Comparison of ENCODE assay signal across 14 cellular contexts in genomic region chr20:3680701-3681351, GRCh38. TPM values are rescaled to one million over a fixed set of nuclear protein-coding genes. Genes with fewer than 3 reads are reported as not detected.
DNase-seq lines count a peak whose midpoint lies in the region; ATAC-seq and TF ChIP-seq lines count a peak whose summit lies in the region.
"Had no signal": no experiment of that assay in that cellular context is flagged by ENCODE, and none has a peak within 500 bp of the region (broad histone marks: within the 10 kb centered on the region; RNA-seq: fewer than 3 reads in every experiment).

No MANE protein-coding gene starts in this region.

- H3K9me3 ChIP-seq in HCT116 (ENCODE audit: control insufficient read depth in 1 of 2, insufficient read depth in 1 of 2, low read depth in 1 of 2, low read length in 2 of 2) (no peaks in the 10 kb centered on the region), left lung (no peaks in the 10 kb centered on the region), stomach (no peaks in the 10 kb centered on the region)

- no peak overlapping the region for H3K9ac ChIP-seq in HCT116 (ENCODE audit: low read length)

- no peak overlapping the region for H2AFZ ChIP-seq in HCT116 (ENCODE audit: low read depth, low read length, poor library complexity, severe bottlenecking)

- H3K9me2 ChIP-seq in HCT116 (ENCODE audit: insufficient read depth) = no peaks in the 10 kb centered on the region

- H3K4me1 ChIP-seq in HCT116 (ENCODE audit: control insufficient read depth in 1 of 2, insufficient read depth in 2 of 2, low read length in 2 of 2) = peaks cover 2 to 13% of the 10 kb centered on the region in 2 experiments; a peak in 2 of 4 replicates
- peaks cover 2 to 20% of the 10 kb centered on the region in 2 donors for H3K4me1 ChIP-seq in left lung
- H3K4me1 ChIP-seq in stomach = peaks cover 29 to 61% (median 53%) of the 10 kb centered on the region in 4 donors

- H3K4me3 ChIP-seq in HCT116 (replicated peaks in 1 of 2; ENCODE audit: low read depth in 1 of 2, low read length in 2 of 2) (no peak overlapping the region), choroid plexus epithelial cell (ENCODE audit: low read depth, low read length) (peak overlapping the region; percentile 65), left lung (peak overlapping the region; percentile 27 to 34), stomach (peak overlapping the region; percentile 51 to 56 (median 55))

- TF ChIP-seq CTCF in HCT116 (IDR thresholded peaks at IDR 0.05 in 2 of 3, conservative IDR thresholded peaks at IDR 0.05 in 1 of 3; ENCODE audit: borderline replicate concordance in 1 of 3, insufficient read depth in 1 of 3, low read depth in 2 of 3, low read length in 2 of 3) (no peak), choroid plexus epithelial cell (conservative IDR thresholded peaks at IDR 0.05; ENCODE audit: low read depth, low read length) (no peak), left lung (IDR thresholded peaks at IDR 0.05) (no peak), stomach (IDR thresholded peaks at IDR 0.05) (no peak)

- WGBS in stomach, 5 donors = 50 to 64% (median 58%) methylated on average over 13 to 15 of the region's 15 CpGs

- no TSS peak for BruUV-seq in HCT116 (replicated peaks; lab: Mats Ljungman, UMichigan)

- H4K20me1 ChIP-seq in HCT116 (ENCODE audit: insufficient read depth) = no peaks in the 10 kb centered on the region

- RAD21 ChIA-PET in HCT116 (lab: Charles Lee; ENCODE audit: low non-redundant PET in 1 of 2, low total read pairs in 2 of 2, uncharacterized antibody in 2 of 2, unreplicated experiment in 2 of 2) = no interaction called here

- H3K36me3 ChIP-seq in HCT116 (ENCODE audit: control insufficient read depth in 1 of 2, insufficient read depth in 2 of 2, low read length in 2 of 2) (no peaks in the 10 kb centered on the region), left lung (no peaks in the 10 kb centered on the region), stomach (peaks cover 0 to 3% (median 0%) of the 10 kb centered on the region in 4 donors)

- H3K27me3 ChIP-seq in HCT116 (ENCODE audit: insufficient read depth, low read length) (peaks cover under 1% of the 10 kb centered on the region; the same call in 1 of the 2 replicates), left lung (peaks cover 23 to 68% of the 10 kb centered on the region in 2 donors), stomach (peaks cover 0 to 46% (median 28%) of the 10 kb centered on the region in 3 donors)

- ATAC-seq in HCT116 (no peak), left lung (no peak)
- no peak for ATAC-seq in activated naive CD4-positive, alpha-beta T cell treated with anti-CD3 and anti-CD28 coated beads, Interleukin-2, amount 50 U/mL, for 72 hours

- TF ChIP-seq POLR2A in HCT116 (IDR thresholded peaks at IDR 0.05; ENCODE audit: borderline replicate concordance, extremely low read depth, insufficient read depth, insufficient read length) = no peak
- no peak for TF ChIP-seq POLR2A in stomach (IDR thresholded peaks at IDR 0.05)

- peak overlapping the region; percentile 17; the same call in 1 of the 2 replicates for H3K4me2 ChIP-seq in HCT116 (ENCODE audit: low read length)

- no peak for TF ChIP-seq RAD21 in HCT116 (IDR thresholded peaks at IDR 0.05; ENCODE audit: low read depth)

- no peak overlapping the region for H3K27ac Mint-ChIP-seq in activated naive CD4-positive, alpha-beta T cell treated with anti-CD3 and anti-CD28 coated beads, Interleukin-2, amount 50 U/mL, for 72 hours
- H3K27ac Mint-ChIP-seq: activated CD4-positive, alpha-beta memory T cell treated with anti-CD3 and anti-CD28 coated beads for 36 hours; activated naive CD8-positive, alpha-beta T cell treated with anti-CD3 and anti-CD28 coated beads for 36 hours had no signal

- H3K36me3 Mint-ChIP-seq in activated naive CD4-positive, alpha-beta T cell treated with anti-CD3 and anti-CD28 coated beads, Interleukin-2, amount 50 U/mL, for 72 hours = no peaks in the 10 kb centered on the region
- H3K36me3 Mint-ChIP-seq: activated CD4-positive, alpha-beta memory T cell treated with anti-CD3 and anti-CD28 coated beads for 36 hours; activated naive CD8-positive, alpha-beta T cell treated with anti-CD3 and anti-CD28 coated beads for 36 hours had no signal

- intact Hi-C loops in HCT116 (cut with micrococcal nuclease) (no loop called here), left lung (cut with DNase I) (no loop called here), stomach (cut with DNase I; ENCODE audit: low total_unique reads) (no loop called here)

- DNase-seq in HCT116 (ENCODE audit: low read depth, low spot score) (no peak), choroid plexus epithelial cell (ENCODE audit: low read depth) (peak; percentile 21), left lung (no peak), stomach (no peak), mesenteric fat pad (ENCODE audit: low spot score) (no peak), kidney tubule cell (ENCODE audit: low spot score) (no peak), midbrain (lab: John Stamatoyannopoulos, UW) (no peak)
- no peak for DNase-seq in activated naive CD4-positive, alpha-beta T cell treated with anti-CD3 and anti-CD28 coated beads, Interleukin-2, amount 50 U/mL, for 72 hours (ENCODE audit: low spot score in 2 of 2)
- DNase-seq: activated CD4-positive, alpha-beta memory T cell treated with anti-CD3 and anti-CD28 coated beads for 36 hours; activated naive CD8-positive, alpha-beta T cell treated with anti-CD3 and anti-CD28 coated beads for 36 hours; NCI-H526 treated with DMSO at 0.1 percent for 48 hours; stimulated activated naive CD4-positive, alpha-beta T cell treated with Interleukin-2 at 50 U/mL for 16 hours had no signal

- no peak for TF ChIP-seq EP300 in stomach (IDR thresholded peaks at IDR 0.05)

- no peak overlapping the region for H3K27ac ChIP-seq in HCT116 (ENCODE audit: low read depth, low read length)
- peak overlapping the region in 1 of 2 donors; percentile 73 for H3K27ac ChIP-seq in left lung
- peak overlapping the region; percentile 54 to 87 (median 82) for H3K27ac ChIP-seq in stomach

- POLR2A ChIA-PET in HCT116 (lab: Charles Lee) = no interaction called here

- H3K79me2 ChIP-seq in HCT116 (ENCODE audit: insufficient read depth, low read length) = no peaks in the 10 kb centered on the region

- H3K9me3 Mint-ChIP-seq in activated naive CD4-positive, alpha-beta T cell treated with anti-CD3 and anti-CD28 coated beads, Interleukin-2, amount 50 U/mL, for 72 hours = no peaks in the 10 kb centered on the region
- H3K9me3 Mint-ChIP-seq: activated CD4-positive, alpha-beta memory T cell treated with anti-CD3 and anti-CD28 coated beads for 36 hours; activated naive CD8-positive, alpha-beta T cell treated with anti-CD3 and anti-CD28 coated beads for 36 hours had no signal

- CTCF ChIA-PET in HCT116 (lab: Charles Lee) = no interaction called here

TF ChIP-seq in HCT116, 20 proteins besides CTCF, POLR2A, EP300 and RAD21 (continues in another document):
- TF ChIP-seq SIN3A (IDR thresholded peaks at IDR 0.05; ENCODE audit: low read depth) (no peak), TCF7L2 (IDR thresholded peaks at IDR 0.05; ENCODE audit: borderline replicate concordance, extremely low read depth, insufficient read depth, insufficient read length) (no peak), POLR2AphosphoS5 (IDR thresholded peaks at IDR 0.05; ENCODE audit: low read depth, low read length) (no peak), CBX3 (IDR thresholded peaks at IDR 0.05; ENCODE audit: low read depth) (no peak), ELF1 (IDR thresholded peaks at IDR 0.05; ENCODE audit: borderline replicate concordance, low read depth) (no peak), ZFX (IDR thresholded peaks at IDR 0.05) (no peak), YY1 (IDR thresholded peaks at IDR 0.05; ENCODE audit: extremely low read depth, insufficient replicate concordance, low read depth, low read length) (no peak)
- TF ChIP-seq, protein P1, sequence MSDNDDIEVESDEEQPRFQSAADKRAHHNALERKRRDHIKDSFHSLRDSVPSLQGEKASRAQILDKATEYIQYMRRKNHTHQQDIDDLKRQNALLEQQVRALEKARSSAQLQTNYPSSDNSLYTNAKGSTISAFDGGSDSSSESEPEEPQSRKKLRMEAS (IDR thresholded peaks at IDR 0.05) = no peak

RNA-seq across cellular contexts. Expression of gene ADAM33, which starts 1.0 kb away (rescaled TPM):
- not detected for total RNA-seq in HCT116 (2021; ENCODE audit: unreplicated experiment)
- not detected in 2 replicates for polyA plus RNA-seq in HCT116 (2012)
- 10 to 100 TPM; 15.4 to 16.5 TPM for total RNA-seq in left lung
- 100 to 1,000 TPM in 2 of 5 donors, 10 to 100 TPM in 3; 20.6 to 143 (median 96.9) TPM for total RNA-seq in stomach
- 10 to 100 TPM in 2 of 3 donors, 1 to 10 TPM in 1; 4.6 to 29.8 (median 11.1) TPM for polyA plus RNA-seq in stomach
- total RNA-seq in mesenteric fat pad = 30.7 TPM
- total RNA-seq in activated naive CD4-positive, alpha-beta T cell treated with anti-CD3 and anti-CD28 coated beads, Interleukin-2, amount 50 U/mL, for 72 hours = not detected
- total RNA-seq: activated CD4-positive, alpha-beta memory T cell treated with anti-CD3 and anti-CD28 coated beads for 36 hours; activated naive CD8-positive, alpha-beta T cell treated with anti-CD3 and anti-CD28 coated beads for 36 hours; MCF 10A had no signal

RNA-seq across cellular contexts. Expression of gene GFRA4, which starts 17.6 kb away (rescaled TPM):
- total RNA-seq in HCT116 (2021; ENCODE audit: unreplicated experiment) = not detected
- polyA plus RNA-seq in HCT116 (2012) = not detected in 2 replicates
- total RNA-seq in left lung = not detected
- total RNA-seq in stomach = not detected
- polyA plus RNA-seq in stomach = not detected
- total RNA-seq in mesenteric fat pad = not detected
- total RNA-seq in activated naive CD4-positive, alpha-beta T cell treated with anti-CD3 and anti-CD28 coated beads, Interleukin-2, amount 50 U/mL, for 72 hours = not detected
- total RNA-seq: activated CD4-positive, alpha-beta memory T cell treated with anti-CD3 and anti-CD28 coated beads for 36 hours; activated naive CD8-positive, alpha-beta T cell treated with anti-CD3 and anti-CD28 coated beads for 36 hours; lung microvascular endothelial cell; MCF 10A had no signal

RNA-seq across cellular contexts. Expression of gene SIGLEC1, which starts 31.6 kb away (rescaled TPM):
- total RNA-seq in HCT116 (2021; ENCODE audit: unreplicated experiment) = 0.17 TPM
- 0.15 and 0.16 TPM in 2 replicates for polyA plus RNA-seq in HCT116 (2012)
- total RNA-seq in left lung = 10 to 100 TPM; 22.8 to 45.8 TPM
- total RNA-seq in stomach = 10 to 100 TPM in 1 of 5 donors, 1 to 10 TPM in 4; 1.7 to 22.2 (median 4.5) TPM
- polyA plus RNA-seq in stomach = 1 to 10 TPM; 1.4 to 1.8 (median 1.5) TPM
- total RNA-seq in mesenteric fat pad = 45.1 TPM
- under 1 TPM in 1 of 2 donors, not detected in 1; 0.14 TPM for total RNA-seq in activated naive CD4-positive, alpha-beta T cell treated with anti-CD3 and anti-CD28 coated beads, Interleukin-2, amount 50 U/mL, for 72 hours
- total RNA-seq: activated naive CD8-positive, alpha-beta T cell treated with anti-CD3 and anti-CD28 coated beads for 36 hours; lung microvascular endothelial cell; MCF 10A had no signal

RNA-seq across cellular contexts. Expression of gene HSPA12B, which starts 51.7 kb away (rescaled TPM):
- total RNA-seq in HCT116 (2021; ENCODE audit: unreplicated experiment) (not detected), left lung (10 to 100 TPM; 14.6 to 22.1 TPM), stomach (10 to 100 TPM in 1 of 5 donors, 1 to 10 TPM in 3, under 1 TPM in 1; 0.87 to 14.3 (median 6.1) TPM), mesenteric fat pad (28.0 TPM)
- polyA plus RNA-seq in HCT116 (2012) = 0.36 and 0.44 TPM in 2 replicates
- polyA plus RNA-seq in stomach = 1 to 10 TPM; 3.0 to 5.3 (median 3.7) TPM
- total RNA-seq in activated naive CD4-positive, alpha-beta T cell treated with anti-CD3 and anti-CD28 coated beads, Interleukin-2, amount 50 U/mL, for 72 hours = not detected
- total RNA-seq: activated CD4-positive, alpha-beta memory T cell treated with anti-CD3 and anti-CD28 coated beads for 36 hours; activated naive CD8-positive, alpha-beta T cell treated with anti-CD3 and anti-CD28 coated beads for 36 hours; MCF 10A had no signal

Comparison
In these comparisons a context has a peak if more than half of its experiments do, and no peak if none do; other contexts are left out.
1. H3K4me3 ChIP-seq: peak in choroid plexus epithelial cell (single experiment), left lung (2 of 2) and stomach (4 of 4); none in HCT116 (0 of 2).
2. RNA of gene ADAM33, which starts 1.0 kb away (total RNA-seq): 20.6 to 143 TPM in stomach, 30.7 TPM in mesenteric fat pad (single experiment) and 15.4 to 16.5 TPM in left lung; not detected in HCT116 (single experiment) and not detected in activated naive CD4-positive, alpha-beta T cell treated with anti-CD3 and anti-CD28 coated beads, Interleukin-2, amount 50 U/mL, for 72 hours; every median in the first group is over 10 times any median in the second.